In the genomic region with DNA sequence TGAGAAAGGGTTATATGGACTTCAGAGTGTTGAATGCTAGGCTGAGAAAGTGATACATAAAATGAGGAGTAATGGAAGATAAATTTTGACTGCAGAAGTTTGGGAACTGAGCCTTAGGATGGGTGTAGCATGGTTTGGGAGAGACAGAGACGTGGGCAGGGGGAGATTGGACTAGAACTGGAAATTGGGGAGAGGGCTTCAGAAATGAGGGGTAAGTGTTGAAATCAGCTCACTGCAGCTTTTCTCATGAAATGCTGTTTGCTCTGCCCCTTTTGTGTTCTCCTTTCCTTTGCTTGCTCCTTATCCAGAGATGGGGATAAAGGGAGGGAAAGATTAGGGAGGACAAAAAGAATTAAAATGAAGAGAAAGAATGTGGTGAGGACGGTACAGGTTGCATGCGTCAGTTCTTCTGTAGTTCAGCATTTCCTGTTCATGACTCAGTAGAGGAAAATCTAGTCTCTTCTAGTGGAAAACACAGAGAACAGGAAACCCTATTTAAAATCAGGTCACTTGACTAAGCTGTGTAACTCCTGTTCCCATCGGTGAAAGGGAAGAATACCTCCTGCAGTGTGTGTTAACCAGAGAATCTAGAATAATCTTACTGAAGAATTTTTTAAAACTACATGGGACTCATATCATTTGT, we compare ENCODE assay signal across 9 cellular contexts.
DNase-seq lines count a peak whose midpoint lies in the region; ATAC-seq and TF ChIP-seq lines count a peak whose summit lies in the region.
"Had no signal": no experiment of that assay in that cellular context is flagged by ENCODE, and none has a peak within 500 bp of the region (broad histone marks: within the 10 kb centered on the region; RNA-seq: fewer than 3 reads in every experiment).

No MANE protein-coding gene starts in this region.

- peaks cover 0 to 23% (median 19%) of the 10 kb centered on the region in 4 donors for H3K36me3 ChIP-seq in stomach

- no peaks in the 10 kb centered on the region for H3K9me3 ChIP-seq in stomach

- peak; percentile 53 for DNase-seq in Caki2 (ENCODE audit: low read depth)
- peak; percentile 89 for DNase-seq in RPMI7951 (ENCODE audit: low read depth)
- peak; percentile 30 for DNase-seq in foreskin melanocyte
- no peak for DNase-seq in stomach
- DNase-seq in GM20000 (ENCODE audit: low spot score): no peak
- no peak for DNase-seq in NCI-H2196 (lab: John Stamatoyannopoulos, UW; ENCODE audit: unreplicated experiment)

- in situ Hi-C loops in Caki2 (cut with HindIII; ENCODE audit: low pct_unique_long_range_greater_than_20kb, low sequenced_read_pairs): no loop called here

- TF ChIP-seq POLR2A in stomach (IDR thresholded peaks at IDR 0.05): no peak

- H3K4me3 ChIP-seq in stomach: no peak overlapping the region
- H3K4me3 ChIP-seq: lung had no signal

- H3K4me1 ChIP-seq in stomach: peaks cover 6 to 61% (median 28%) of the 10 kb centered on the region in 4 donors

- TF ChIP-seq EP300 in stomach (IDR thresholded peaks at IDR 0.05): no peak

- ATAC-seq in GM21737 (IDR thresholded peaks at IDR 0.05; ENCODE audit: unreplicated experiment) (peak; percentile 75), HG02840 (IDR thresholded peaks at IDR 0.05; ENCODE audit: low FRiP score, unreplicated experiment) (no peak)

- 27 to 38% (median 35%) methylated on average over 4 of the region's 4 CpGs for WGBS in stomach, 5 donors

- no peaks in the 10 kb centered on the region for H3K27me3 ChIP-seq in stomach

- peak overlapping the region; percentile 24 to 62 (median 53) for H3K27ac ChIP-seq in stomach

- TF ChIP-seq CTCF in stomach (IDR thresholded peaks at IDR 0.05) (no peak), GM20000 (IDR thresholded peaks at IDR 0.05; ENCODE audit: extremely low read depth, missing control alignments) (no peak)

- intact Hi-C loops in stomach (cut with DNase I; ENCODE audit: low total_unique reads): no loop called here

Comparison
In these comparisons a context has a peak if more than half of its experiments do, and no peak if none do; other contexts are left out.
1. DNase-seq: peak in Caki2 (single experiment), RPMI7951 (single experiment) and foreskin melanocyte (single experiment); none in stomach (single experiment), GM20000 (single experiment) and NCI-H2196 (single experiment).